Comparison of ENCODE assay signal across 22 cellular contexts in the genomic region with DNA sequence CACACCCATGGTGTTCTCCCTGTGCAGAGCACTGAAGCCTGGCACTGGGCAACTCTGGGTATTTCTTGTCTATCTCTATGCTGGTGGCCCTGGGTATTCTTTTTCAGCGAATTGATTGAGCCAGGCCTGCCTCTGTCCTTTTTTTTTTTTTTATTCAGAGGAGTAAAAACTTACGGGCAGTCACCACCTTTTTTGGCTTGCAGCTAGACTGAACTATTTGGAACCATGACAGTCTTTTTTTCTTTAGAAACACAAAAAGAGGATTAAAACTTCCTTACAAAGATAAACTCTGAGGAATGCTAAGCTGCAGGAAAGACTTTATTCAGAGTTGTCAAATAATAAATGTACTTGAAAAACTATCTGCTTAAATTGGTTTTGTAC.
DNase-seq lines count a peak whose midpoint lies in the region; ATAC-seq and TF ChIP-seq lines count a peak whose summit lies in the region.
"Had no signal": no experiment of that assay in that cellular context is flagged by ENCODE, and none has a peak within 500 bp of the region (broad histone marks: within the 10 kb centered on the region; RNA-seq: fewer than 3 reads in every experiment).

No MANE protein-coding gene starts in this region.

- H3K27me3 ChIP-seq in H7 (ENCODE audit: control insufficient read depth, insufficient read depth, low read length), result no peaks in the 10 kb centered on the region

- intact Hi-C loops in sciatic nerve (cut with DNase I), result no loop called here

- H3K4me3 ChIP-seq in H7 (ENCODE audit: insufficient read depth, low read depth, low read length), result no peak overlapping the region
- H3K4me3 ChIP-seq: smooth muscle cell, thoracic aorta had no signal

- H3K36me3 Mint-ChIP-seq in brain (peaks cover 56% of the 10 kb centered on the region), WTC11 (no peaks in the 10 kb centered on the region)

- CTCF ChIA-PET in WTC11 (lab: Charles Lee), result no interaction called here

- ATAC-seq in sciatic nerve (peak; percentile 50), GM21390 (IDR thresholded peaks at IDR 0.05; ENCODE audit: unreplicated experiment) (no peak), WTC11 (no peak)
- ATAC-seq: PC-3; stimulated activated naive B cell treated with anti-CD40 and anti-IgM and Interleukin-4, amounts not matched to agents 10 μg/mL and 1 μg/mL and 100 μg/mL, for 72 hours had no signal

- POLR2A ChIA-PET in WTC11 (lab: Charles Lee), result interaction anchor here (0.7 kb wide), 1 partner anchor 289 kb away, joined by 3 read pairs; no protein-coding TSS in a partner anchor

- no peaks in the 10 kb centered on the region for H3K27me3 Mint-ChIP-seq in brain
- no peaks in the 10 kb centered on the region for H3K27me3 Mint-ChIP-seq in WTC11 (ENCODE audit: low read depth)
- H3K27me3 Mint-ChIP-seq: activated T-cell treated with anti-CD3 and anti-CD28 coated beads, Interleukin-2, amount 50 U/mL, for 24 hours; B cell; progenitor cell of endocrine pancreas; stimulated activated naive B cell treated with anti-CD40 and anti-IgM and Interleukin-4, amounts not matched to agents 10 μg/mL and 1 μg/mL and 100 μg/mL, for 72 hours had no signal

- peak overlapping the region; percentile 59 to 97 (median 88) for H3K27ac Mint-ChIP-seq in brain
- no peak overlapping the region for H3K27ac Mint-ChIP-seq in WTC11
- H3K27ac Mint-ChIP-seq: activated T-cell treated with anti-CD3 and anti-CD28 coated beads, Interleukin-2, amount 50 U/mL, for 24 hours; B cell; progenitor cell of endocrine pancreas; stimulated activated naive B cell treated with anti-CD40 and anti-IgM and Interleukin-4, amounts not matched to agents 10 μg/mL and 1 μg/mL and 100 μg/mL, for 72 hours had no signal

- H3K36me3 ChIP-seq in H7 (replicated peaks; ENCODE audit: control insufficient read depth, insufficient read depth, low read length), result no peaks in the 10 kb centered on the region
- H3K36me3 ChIP-seq: thoracic aorta had no signal

- H3K9me3 Mint-ChIP-seq in brain, result peaks cover 3 to 30% (median 18%) of the 10 kb centered on the region in 5 experiments
- no peaks in the 10 kb centered on the region for H3K9me3 Mint-ChIP-seq in WTC11
- H3K9me3 Mint-ChIP-seq: nephron progenitor cell had no signal

- H3K4me3 Mint-ChIP-seq in brain, result peak overlapping the region in 2 of 5 experiments; percentile 12 to 37
- H3K4me3 Mint-ChIP-seq in WTC11, result no peak overlapping the region
- H3K4me3 Mint-ChIP-seq: activated T-cell treated with anti-CD3 and anti-CD28 coated beads, Interleukin-2, amount 50 U/mL, for 24 hours; B cell; nephron progenitor cell; stimulated activated naive B cell treated with anti-CD40 and anti-IgM and Interleukin-4, amounts not matched to agents 10 μg/mL and 1 μg/mL and 100 μg/mL, for 72 hours had no signal

- TF ChIP-seq CTCF in brain (conservative IDR thresholded peaks at IDR 0.05), result no peak
- TF ChIP-seq CTCF in WTC11 (IDR thresholded peaks at IDR 0.05), result no peak

- H3K4me1 Mint-ChIP-seq in brain, result peaks cover 10% of the 10 kb centered on the region
- H3K4me1 Mint-ChIP-seq in WTC11, result no peaks in the 10 kb centered on the region
- H3K4me1 Mint-ChIP-seq: B cell, nephron progenitor cell had no signal

- DNase-seq in H7 (peak; percentile 3), iris pigment epithelial cell (ENCODE audit: low read depth) (peak; percentile 45), sciatic nerve (ENCODE audit: low spot score) (no peak), T-helper 9 cell (no peak), WTC11 (ENCODE audit: low spot score) (no peak)
- DNase-seq: activated T-cell treated with anti-CD3 and anti-CD28 coated beads, Interleukin-2, amount 50 U/mL, for 24 hours; DMS79; foreskin melanocyte; kidney glomerular epithelial cell; NCI-H1105 treated with DMSO at 0.1 percent for 48 hours; NCI-H2081; nephron progenitor cell; PC-3; SHP77 treated with DMSO at 0.1 percent for 48 hours; stimulated activated CD4-positive, alpha-beta T cell treated with anti-CD3 and anti-CD28 coated beads, Interleukin-2, amount 100 ng/mL, for 48 hours; stimulated activated naive B cell treated with anti-CD40 and anti-IgM and Interleukin-4, amounts not matched to agents 10 μg/mL and 1 μg/mL and 100 μg/mL, for 72 hours had no signal

TF ChIP-seq in WTC11, 78 proteins besides CTCF, POLR2A, EP300 and RAD21:
- TF ChIP-seq RORB (CRISPR knock-in tag; IDR thresholded peaks at IDR 0.05), result no peak
- TF ChIP-seq KAT7 (CRISPR knock-in tag; IDR thresholded peaks at IDR 0.05; ENCODE audit: borderline replicate concordance), result no peak
- TF ChIP-seq, protein P1, sequence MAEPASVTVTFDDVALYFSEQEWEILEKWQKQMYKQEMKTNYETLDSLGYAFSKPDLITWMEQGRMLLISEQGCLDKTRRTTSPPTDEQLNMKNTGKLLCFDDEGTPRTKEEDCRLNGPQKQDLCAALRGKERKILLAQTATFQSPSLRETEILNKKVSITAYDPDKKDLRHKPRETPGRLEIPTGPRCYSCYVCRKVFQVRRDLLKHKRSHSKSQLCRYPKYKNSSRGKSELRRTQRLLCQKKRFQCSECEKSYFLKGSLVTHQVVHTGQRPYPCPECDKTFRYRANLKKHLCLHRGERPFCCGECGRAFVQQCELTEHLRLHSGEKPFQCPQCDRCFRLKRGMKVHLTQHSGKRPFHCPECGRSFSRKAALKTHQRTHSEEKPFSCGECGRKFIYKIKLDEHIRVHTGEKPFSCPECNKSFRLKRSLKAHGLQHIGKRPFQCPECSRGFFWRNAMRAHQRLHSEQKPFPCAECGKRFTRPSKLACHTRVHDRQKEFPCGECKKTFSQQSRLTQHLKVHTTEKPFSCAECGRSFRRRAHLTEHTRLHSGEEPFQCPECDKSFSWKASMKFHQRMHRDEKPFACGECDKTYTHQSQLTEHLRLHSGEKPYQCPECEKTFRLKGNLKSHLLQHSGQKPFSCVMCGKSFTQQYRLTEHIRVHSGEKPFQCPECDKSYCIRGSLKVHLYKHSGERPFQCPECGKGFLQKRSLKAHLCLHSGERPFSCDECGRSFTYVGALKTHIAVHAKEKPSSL (CRISPR knock-in tag; conservative IDR thresholded peaks at IDR 0.05), result no peak
- TF ChIP-seq FOXP1 (CRISPR knock-in tag; IDR thresholded peaks at IDR 0.05; ENCODE audit: borderline replicate concordance), result no peak
- no peak for TF ChIP-seq TEAD1 (CRISPR knock-in tag; IDR thresholded peaks at IDR 0.05)
- TF ChIP-seq, protein P2, sequence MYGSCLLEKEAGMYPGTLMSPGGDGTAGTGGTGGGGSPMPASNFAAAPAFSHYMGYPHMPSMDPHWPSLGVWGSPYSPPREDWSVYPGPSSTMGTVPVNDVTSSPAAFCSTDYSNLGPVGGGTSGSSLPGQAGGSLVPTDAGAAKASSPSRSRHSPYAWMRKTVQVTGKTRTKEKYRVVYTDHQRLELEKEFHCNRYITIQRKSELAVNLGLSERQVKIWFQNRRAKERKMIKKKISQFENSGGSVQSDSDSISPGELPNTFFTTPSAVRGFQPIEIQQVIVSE (CRISPR knock-in tag; IDR thresholded peaks at IDR 0.05; ENCODE audit: borderline replicate concordance), result no peak
- TF ChIP-seq, protein P3, sequence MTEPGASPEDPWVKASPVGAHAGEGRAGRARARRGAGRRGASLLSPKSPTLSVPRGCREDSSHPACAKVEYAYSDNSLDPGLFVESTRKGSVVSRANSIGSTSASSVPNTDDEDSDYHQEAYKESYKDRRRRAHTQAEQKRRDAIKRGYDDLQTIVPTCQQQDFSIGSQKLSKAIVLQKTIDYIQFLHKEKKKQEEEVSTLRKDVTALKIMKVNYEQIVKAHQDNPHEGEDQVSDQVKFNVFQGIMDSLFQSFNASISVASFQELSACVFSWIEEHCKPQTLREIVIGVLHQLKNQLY (CRISPR knock-in tag; IDR thresholded peaks at IDR 0.05), result no peak
- TF ChIP-seq, protein P4, sequence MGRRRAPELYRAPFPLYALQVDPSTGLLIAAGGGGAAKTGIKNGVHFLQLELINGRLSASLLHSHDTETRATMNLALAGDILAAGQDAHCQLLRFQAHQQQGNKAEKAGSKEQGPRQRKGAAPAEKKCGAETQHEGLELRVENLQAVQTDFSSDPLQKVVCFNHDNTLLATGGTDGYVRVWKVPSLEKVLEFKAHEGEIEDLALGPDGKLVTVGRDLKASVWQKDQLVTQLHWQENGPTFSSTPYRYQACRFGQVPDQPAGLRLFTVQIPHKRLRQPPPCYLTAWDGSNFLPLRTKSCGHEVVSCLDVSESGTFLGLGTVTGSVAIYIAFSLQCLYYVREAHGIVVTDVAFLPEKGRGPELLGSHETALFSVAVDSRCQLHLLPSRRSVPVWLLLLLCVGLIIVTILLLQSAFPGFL (CRISPR knock-in tag; IDR thresholded peaks at IDR 0.05; ENCODE audit: borderline replicate concordance), result no peak
- no peak for TF ChIP-seq ELF4 (CRISPR knock-in tag; IDR thresholded peaks at IDR 0.05; ENCODE audit: low read depth)

Comparison
In these comparisons a context has a peak if more than half of its experiments do, and no peak if none do; other contexts are left out.
1. DNase-seq: peak in H7 (single experiment) and iris pigment epithelial cell (single experiment); none in sciatic nerve (single experiment), T-helper 9 cell (single experiment) and WTC11 (single experiment).